In the genomic region with DNA sequence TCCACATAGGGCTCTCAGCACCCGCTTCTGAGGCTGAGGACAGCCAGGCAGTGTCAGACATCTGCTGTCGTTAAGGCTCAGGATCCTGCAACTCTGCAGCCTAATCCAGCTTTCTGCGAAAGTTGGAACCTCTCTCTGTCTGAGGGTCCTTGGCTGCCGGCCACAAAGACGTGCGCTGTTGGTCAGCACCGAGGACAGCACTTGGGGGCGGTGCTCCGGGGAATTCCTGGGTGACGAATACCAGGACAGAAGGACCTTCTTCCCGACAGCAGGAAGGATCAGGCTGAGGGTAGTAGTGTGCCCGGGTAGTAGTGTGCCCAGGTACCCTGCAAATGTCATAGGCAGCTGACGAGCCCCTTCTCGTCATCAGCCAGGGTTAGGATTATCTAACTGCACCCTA, we compare ENCODE assay signal across 24 cellular contexts. TPM values are rescaled to one million over a fixed set of nuclear protein-coding genes. Genes with fewer than 3 reads are reported as not detected.
DNase-seq lines count a peak whose midpoint lies in the region; ATAC-seq, FAIRE-seq and TF ChIP-seq lines count a peak whose summit lies in the region.
"Had no signal": no experiment of that assay in that cellular context is flagged by ENCODE, and none has a peak within 500 bp of the region (broad histone marks: within the 10 kb centered on the region; RNA-seq: fewer than 3 reads in every experiment).

No MANE protein-coding gene starts in this region.

- H3K27me3 ChIP-seq in H1 (replicated peaks in 1 of 4; ENCODE audit: control insufficient read depth in 3 of 4, extremely low read depth in 1 of 4, insufficient read depth in 3 of 4, low read length in 3 of 4) (peaks cover 0 to 8% (median 3%) of the 10 kb centered on the region in 4 experiments; a peak in 2 of 7 replicates), Karpas-422 (ENCODE audit: low read length) (no peaks in the 10 kb centered on the region)
- H3K27me3 ChIP-seq: ascending aorta, colonic mucosa had no signal

- no peak overlapping the region for H3K4me3 Mint-ChIP-seq in nephron progenitor cell
- H3K4me3 Mint-ChIP-seq in activated CD4-positive, alpha-beta T cell treated with anti-CD3 and anti-CD28 coated beads, Interleukin-2, amount 10 ng/mL, durations not matched to agents 7 days and 5 days: no peak overlapping the region
- H3K4me3 Mint-ChIP-seq: activated CD8-positive, alpha-beta memory T cell treated with anti-CD3 and anti-CD28 coated beads, Interleukin-2, amount 10 ng/mL, durations not matched to agents 7 days and 5 days; stimulated activated memory B cell treated with anti-CD40 and anti-IgM and Interleukin-4, amounts not matched to agents 10 μg/mL and 1 μg/mL and 100 μg/mL, for 72 hours had no signal

- H3K4me3 ChIP-seq in NB4 (ENCODE audit: low read depth, low read length) (no peak overlapping the region), H1 (ENCODE audit: extremely low read depth in 1 of 4, insufficient read depth in 2 of 4, low read depth in 3 of 4, low read length in 4 of 4) (no peak overlapping the region), Karpas-422 (ENCODE audit: low read length) (no peak overlapping the region)
- H3K4me3 ChIP-seq: ascending aorta, colonic mucosa, mucosa of descending colon, spleen had no signal

- peak; percentile 62 for FAIRE-seq in H1 (lab: Jason Lieb, UNC)

- H2AK5ac ChIP-seq in H1 (ENCODE audit: low read depth, low read length): no peak overlapping the region

- H3K9me2 ChIP-seq in Karpas-422 (replicated peaks; ENCODE audit: insufficient read depth, low read length): no peaks in the 10 kb centered on the region

- H3K4me1 ChIP-seq in H1 (replicated peaks in 1 of 4; ENCODE audit: control insufficient read depth in 3 of 4, insufficient read depth in 4 of 4, low read length in 3 of 4) (peaks cover 0 to 6% (median 3%) of the 10 kb centered on the region in 4 experiments; a peak in 5 of 7 replicates), Karpas-422 (ENCODE audit: low read length) (no peaks in the 10 kb centered on the region)
- H3K4me1 ChIP-seq: ascending aorta, colonic mucosa, parathyroid adenoma had no signal

- TF ChIP-seq POLR2A in NB4 (IDR thresholded peaks at IDR 0.05; ENCODE audit: extremely low read depth, insufficient read length) (no peak), H1 (IDR thresholded peaks at IDR 0.05; ENCODE audit: control extremely low read depth in 1 of 2, low read depth in 2 of 2, low read length in 2 of 2) (no peak)

- no peak overlapping the region for H3K27ac Mint-ChIP-seq in nephron progenitor cell
- no peak overlapping the region for H3K27ac Mint-ChIP-seq in activated CD4-positive, alpha-beta T cell treated with anti-CD3 and anti-CD28 coated beads, Interleukin-2, amount 10 ng/mL, durations not matched to agents 7 days and 5 days
- H3K27ac Mint-ChIP-seq: activated CD8-positive, alpha-beta memory T cell treated with anti-CD3 and anti-CD28 coated beads, Interleukin-2, amount 10 ng/mL, durations not matched to agents 7 days and 5 days; stimulated activated memory B cell treated with anti-CD40 and anti-IgM and Interleukin-4, amounts not matched to agents 10 μg/mL and 1 μg/mL and 100 μg/mL, for 72 hours had no signal

- no peak overlapping the region for H4K5ac ChIP-seq in H1 (ENCODE audit: insufficient read length, low read depth, low read length)

- H4K8ac ChIP-seq in H1 (ENCODE audit: extremely low read depth, insufficient read depth, low read length): no peak overlapping the region

- no peak overlapping the region for H3K4ac ChIP-seq in H1 (replicated peaks; ENCODE audit: insufficient read length, low read depth, low read length)

- H3K36me3 ChIP-seq in H1 (ENCODE audit: control insufficient read depth in 2 of 4, insufficient read depth in 4 of 4, low read length in 3 of 4) (no peaks in the 10 kb centered on the region), Karpas-422 (ENCODE audit: insufficient read depth, low read length) (no peaks in the 10 kb centered on the region)
- H3K36me3 ChIP-seq: ascending aorta, colonic mucosa, spleen had no signal

- DNase-seq in EH (ENCODE audit: low read depth): peak; percentile 15
- peak; percentile 18 for DNase-seq in NB4 (ENCODE audit: low read depth)
- peak in 1 of 2 experiments; percentile 91 for DNase-seq in H1 (ENCODE audit: low read depth in 1 of 2, low spot score in 2 of 2)
- DNase-seq in nephron progenitor cell: peak; percentile 86
- DNase-seq in activated CD4-positive, alpha-beta T cell treated with anti-CD3 and anti-CD28 coated beads, Interleukin-2, amount 10 ng/mL, durations not matched to agents 7 days and 5 days: no peak
- DNase-seq in Karpas-422: no peak
- DNase-seq in anterior cingulate cortex (lab: John Stamatoyannopoulos, UW): no peak
- DNase-seq: activated CD8-positive, alpha-beta memory T cell treated with anti-CD3 and anti-CD28 coated beads, Interleukin-2, amount 10 ng/mL, durations not matched to agents 7 days and 5 days; activated effector memory CD4-positive, alpha-beta T cell treated with Interleukin-2 at 50 U/mL for 16 hours; colonic mucosa; DND-41; head of caudate nucleus; left cardiac atrium; mucosa of descending colon; NCI-H1105 treated with DMSO at 0.1 percent for 48 hours; NCI-H2171; spleen had no signal

- H3K23me2 ChIP-seq in H1 (ENCODE audit: low read depth, low read length): no peaks in the 10 kb centered on the region

- H3K27ac ChIP-seq in H1 (ENCODE audit: low read depth, low read length) (no peak overlapping the region), Karpas-422 (ENCODE audit: low read length) (no peak overlapping the region)
- H3K27ac ChIP-seq: ascending aorta, colonic mucosa, KMS-11, parathyroid adenoma, spleen had no signal

- no peak overlapping the region for H4K91ac ChIP-seq in H1 (replicated peaks; ENCODE audit: insufficient read length, low read length)

- H3K36me3 Mint-ChIP-seq in nephron progenitor cell (ENCODE audit: low read depth): no peaks in the 10 kb centered on the region
- H3K36me3 Mint-ChIP-seq in activated CD4-positive, alpha-beta T cell treated with anti-CD3 and anti-CD28 coated beads, Interleukin-2, amount 10 ng/mL, durations not matched to agents 7 days and 5 days (ENCODE audit: low read depth): peaks cover 1% of the 10 kb centered on the region
- H3K36me3 Mint-ChIP-seq: activated CD8-positive, alpha-beta memory T cell treated with anti-CD3 and anti-CD28 coated beads, Interleukin-2, amount 10 ng/mL, durations not matched to agents 7 days and 5 days; stimulated activated memory B cell treated with anti-CD40 and anti-IgM and Interleukin-4, amounts not matched to agents 10 μg/mL and 1 μg/mL and 100 μg/mL, for 72 hours had no signal

- CTCF ChIA-PET in H1 (lab: Charles Lee; ENCODE audit: partially characterized antibody): interaction anchor here (0.7 to 3.1 kb wide), 10 partner anchors 10 to 77 kb away, joined by 3 to 15 read pairs (median 6); no protein-coding TSS in a partner anchor
- CTCF ChIA-PET in activated CD4-positive, alpha-beta T cell treated with anti-CD3 and anti-CD28 coated beads, Interleukin-2, amount 10 ng/mL, durations not matched to agents 7 days and 5 days (lab: Charles Lee): interaction anchor here (2.6 kb wide), 1 partner anchor 10 kb away, joined by 10 read pairs; no protein-coding TSS in a partner anchor

- POLR2A ChIA-PET in H1 (lab: Charles Lee; ENCODE audit: partially characterized antibody): interaction anchor here (1.0 to 1.5 kb wide), 3 partner anchors 10 to 17 kb away, joined by 3 read pairs; no protein-coding TSS in a partner anchor
- POLR2A ChIA-PET in activated CD4-positive, alpha-beta T cell treated with anti-CD3 and anti-CD28 coated beads, Interleukin-2, amount 10 ng/mL, durations not matched to agents 7 days and 5 days (lab: Charles Lee): no interaction called here

- H3K4me1 Mint-ChIP-seq in nephron progenitor cell: peaks cover 11% of the 10 kb centered on the region
- H3K4me1 Mint-ChIP-seq in activated CD4-positive, alpha-beta T cell treated with anti-CD3 and anti-CD28 coated beads, Interleukin-2, amount 10 ng/mL, durations not matched to agents 7 days and 5 days: peaks cover 26% of the 10 kb centered on the region

- no peak overlapping the region for H2BK120ac ChIP-seq in H1 (replicated peaks; ENCODE audit: low read depth, low read length)

- ATAC-seq in HG02885 (IDR thresholded peaks at IDR 0.05; ENCODE audit: poor library complexity, unreplicated experiment): no peak
- ATAC-seq: activated CD4-positive, CD25-positive, alpha-beta regulatory T cell treated with anti-CD3 and anti-CD28 coated beads, Interleukin-2, amount 50 U/mL, for 24 hours; activated CD8-positive, alpha-beta memory T cell treated with anti-CD3 and anti-CD28 coated beads, Interleukin-2, amount 10 ng/mL, durations not matched to agents 7 days and 5 days; esophagus mucosa; left cardiac atrium; mucosa of descending colon; stimulated activated memory B cell treated with anti-CD40 and anti-IgM and Interleukin-4, amounts not matched to agents 10 μg/mL and 1 μg/mL and 100 μg/mL, for 72 hours had no signal

- 0 out of 4 replicates have a peak overlapping the region, but pooled peaks of 1 of the 2 experiments have one; percentile 35 for H3K4me2 ChIP-seq in H1 (ENCODE audit: insufficient read depth in 1 of 2, low read depth in 2 of 2, low read length in 2 of 2)
- H3K4me2 ChIP-seq in Karpas-422 (ENCODE audit: low read depth, low read length, poor library complexity, severe bottlenecking): no peak overlapping the region
- H3K4me2 ChIP-seq: KMS-11 had no signal

- H2BK15ac ChIP-seq in H1 (ENCODE audit: low read length): no peak overlapping the region

- no peaks in the 10 kb centered on the region for H3K79me1 ChIP-seq in H1 (ENCODE audit: low read depth, low read length)

- H2BK20ac ChIP-seq in H1 (ENCODE audit: low read length): no peak overlapping the region

- H4K20me1 ChIP-seq in H1 (replicated peaks in 1 of 2; ENCODE audit: control insufficient read depth in 1 of 2, insufficient read depth in 2 of 2, low read length in 2 of 2) (peaks cover 0 to 4% of the 10 kb centered on the region in 2 experiments), Karpas-422 (ENCODE audit: insufficient read depth, low read depth, low read length) (no peaks in the 10 kb centered on the region)

- H3K79me2 ChIP-seq in H1 (ENCODE audit: control insufficient read depth in 1 of 2, insufficient read depth in 2 of 2, low read length in 2 of 2) (no peaks in the 10 kb centered on the region), Karpas-422 (ENCODE audit: low read length) (no peaks in the 10 kb centered on the region)
- H3K79me2 ChIP-seq: parathyroid adenoma had no signal

- H3K27me3 Mint-ChIP-seq in nephron progenitor cell (ENCODE audit: low read depth, poor library complexity): peaks cover 65% of the 10 kb centered on the region
- peaks cover 32% of the 10 kb centered on the region for H3K27me3 Mint-ChIP-seq in activated CD4-positive, alpha-beta T cell treated with anti-CD3 and anti-CD28 coated beads, Interleukin-2, amount 10 ng/mL, durations not matched to agents 7 days and 5 days

- H3K9me3 ChIP-seq in H1 (ENCODE audit: insufficient read depth in 2 of 2, low read depth in 1 of 2, low read length in 1 of 2) (no peaks in the 10 kb centered on the region), Karpas-422 (ENCODE audit: low read length) (no peaks in the 10 kb centered on the region)
- H3K9me3 ChIP-seq: ascending aorta, colonic mucosa, mucosa of descending colon, spleen had no signal

- H2BK12ac ChIP-seq in H1 (ENCODE audit: low read depth, low read length): no peak overlapping the region

- TF ChIP-seq CTCF in NB4 (IDR thresholded peaks at IDR 0.05; ENCODE audit: low read depth, low read length) (no peak), H1 (IDR thresholded peaks at IDR 0.05; ENCODE audit: control extremely low read depth in 1 of 3, insufficient read depth in 1 of 3, low read depth in 1 of 3, low read length in 3 of 3) (no peak), nephron progenitor cell (IDR thresholded peaks at IDR 0.05) (no peak)

- H2AFZ ChIP-seq in H1 (ENCODE audit: low read length) (no peak overlapping the region), Karpas-422 (ENCODE audit: low read length) (no peak overlapping the region)
- H2AFZ ChIP-seq: parathyroid adenoma had no signal

- TF ChIP-seq EP300 in H1 (IDR thresholded peaks at IDR 0.05; ENCODE audit: borderline replicate concordance in 1 of 2, low read depth in 2 of 2, low read length in 2 of 2): no peak

- H3K18ac ChIP-seq in H1 (ENCODE audit: extremely low read depth, low read length): no peak overlapping the region

- no peak overlapping the region for H3K23ac ChIP-seq in H1 (ENCODE audit: insufficient read length)

- H3K9ac ChIP-seq in H1 (replicated peaks in 1 of 4; ENCODE audit: extremely low read depth in 1 of 4, low read depth in 3 of 4, low read length in 3 of 4): no peak overlapping the region
- no peak overlapping the region for H3K9ac ChIP-seq in Karpas-422 (ENCODE audit: low read length)
- H3K9ac ChIP-seq: KMS-11, parathyroid adenoma had no signal

- TF ChIP-seq RAD21 in H1 (IDR thresholded peaks at IDR 0.05 in 1 of 2, conservative IDR thresholded peaks at IDR 0.05 in 1 of 2; ENCODE audit: low read depth in 2 of 2, low read length in 2 of 2): no peak

- H3K9me3 Mint-ChIP-seq in nephron progenitor cell: no peaks in the 10 kb centered on the region
- H3K9me3 Mint-ChIP-seq in activated CD4-positive, alpha-beta T cell treated with anti-CD3 and anti-CD28 coated beads, Interleukin-2, amount 10 ng/mL, durations not matched to agents 7 days and 5 days: no peaks in the 10 kb centered on the region
- H3K9me3 Mint-ChIP-seq: stimulated activated memory B cell treated with anti-CD40 and anti-IgM and Interleukin-4, amounts not matched to agents 10 μg/mL and 1 μg/mL and 100 μg/mL, for 72 hours had no signal

- no peak overlapping the region for H3K56ac ChIP-seq in H1 (replicated peaks; ENCODE audit: insufficient read length, low read depth, low read length)

- H3K14ac ChIP-seq in H1 (ENCODE audit: insufficient read length): no peak overlapping the region

- no peak overlapping the region for H2BK5ac ChIP-seq in H1 (ENCODE audit: low read depth, low read length)

- WGBS in H1 (ENCODE audit: extremely low coverage in 1 of 2, insufficient coverage in 1 of 2, insufficient read length in 1 of 2, insufficient replicate concordance in 2 of 2, low coverage in 1 of 2, low lambda C conversion rate in 2 of 2, missing lambda C conversion rate in 1 of 2), 2 experiments: 21% methylated on average over 14 of the region's 14 CpGs; no CpG with 5 or more reads in 1 of the 2 experiments

RNA-seq across cellular contexts. Expression of a gene that starts 16.0 kb away (rescaled TPM):
- total RNA-seq in H1 (2021; fragmentation: NEBNext Ultra II Directional; extraction: Animal tissue kit (Norgen Biotek cat#: 25700)): 13.3 and 13.4 TPM in 2 replicates
- 25.6 and 30.7 TPM in 2 replicates for polyA plus RNA-seq in H1 (2011; rRNA removed)
- polyA plus RNA-seq in H1 (2011; cell fraction: cytosol; rRNA removed): 32.7 TPM
- 53.0 TPM for polyA plus RNA-seq in H1 (2011; cell fraction: nucleus; rRNA removed)
- polyA plus RNA-seq in H1 (2012, experiment 1 of 2): 9.2 to 19.0 TPM (median 16.3 TPM) in 4 replicates
- polyA plus RNA-seq in H1 (2012, experiment 2 of 2): 12.0 TPM
- 8.6 TPM for polyA plus RNA-seq in H1 (2013, experiment 1 of 2)
- 7.8 TPM for polyA plus RNA-seq in H1 (2013, experiment 2 of 2)
- polyA minus RNA-seq in H1 (2011; rRNA and poly(A)+ RNA removed): 27.7 and 30.0 TPM in 2 replicates
- 26.3 TPM for polyA minus RNA-seq in H1 (2011; cell fraction: cytosol; rRNA and poly(A)+ RNA removed)
- 26.0 TPM for polyA minus RNA-seq in H1 (2011; cell fraction: nucleus; rRNA and poly(A)+ RNA removed)
- total RNA-seq in activated CD4-positive, alpha-beta T cell treated with anti-CD3 and anti-CD28 coated beads, Interleukin-2, amount 10 ng/mL, durations not matched to agents 7 days and 5 days: 1 to 10 TPM; 1.6 to 2.3 TPM
- total RNA-seq in Karpas-422 (2014; rRNA removed; shearing (Covaris generic); ENCODE audit: low replicate concordance): not detected in 2 replicates
- total RNA-seq: ascending aorta had no signal

Comparison
In these comparisons a context has a peak if more than half of its experiments do, and no peak if none do; other contexts are left out.
1. DNase-seq: peak in EH (single experiment), NB4 (single experiment) and nephron progenitor cell (single experiment); none in activated CD4-positive, alpha-beta T cell treated with anti-CD3 and anti-CD28 coated beads, Interleukin-2, amount 10 ng/mL, durations not matched to agents 7 days and 5 days (single experiment), Karpas-422 (single experiment) and anterior cingulate cortex (0 of 58).